ENCODE assay signal across 9 cellular contexts in the genomic region with DNA sequence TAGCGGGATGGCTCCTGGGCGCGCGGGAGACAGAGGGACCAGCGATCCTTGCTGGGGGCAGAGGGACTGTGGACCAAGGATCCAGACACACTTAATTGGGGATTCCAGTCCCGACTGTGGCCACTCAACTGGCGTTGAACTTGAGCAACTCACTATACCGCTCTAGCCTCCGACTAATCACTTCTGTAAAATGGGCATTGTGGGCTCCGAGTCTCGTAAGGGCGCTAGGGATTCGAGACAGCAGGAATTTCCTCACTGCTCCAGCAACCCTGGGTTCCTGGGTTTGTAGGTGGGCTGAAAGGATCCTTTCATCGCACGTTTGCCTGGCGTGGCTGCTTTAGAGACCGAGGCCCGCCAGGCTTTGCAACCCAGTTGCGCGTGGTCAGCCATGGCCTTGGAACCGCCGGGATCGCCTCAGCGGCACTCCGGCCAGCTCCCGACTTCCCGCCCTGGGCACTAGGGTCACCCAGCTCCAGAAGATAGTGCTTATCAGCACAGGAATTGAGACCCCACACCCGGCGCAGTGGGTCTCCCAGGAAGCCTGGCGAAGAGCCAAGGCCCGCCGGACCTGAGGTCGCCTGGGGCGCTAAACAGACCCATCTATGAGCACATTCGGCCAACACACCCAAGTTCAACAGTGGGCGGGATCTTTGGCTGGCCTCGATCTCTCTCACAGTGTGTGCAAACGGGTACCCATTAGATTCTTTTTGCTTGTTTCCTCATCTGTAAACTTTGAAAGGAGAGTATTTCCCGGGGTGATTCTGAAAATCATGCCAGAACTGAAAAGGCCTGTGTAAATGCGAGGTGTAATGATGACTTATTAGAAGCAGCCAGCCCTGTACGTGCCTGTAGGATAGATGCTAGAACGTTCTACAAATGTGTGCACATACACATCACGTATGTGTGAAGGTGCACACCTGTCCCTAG. TPM values are rescaled to one million over a fixed set of nuclear protein-coding genes. Genes with fewer than 3 reads are reported as not detected.
DNase-seq lines count a peak whose midpoint lies in the region; ATAC-seq and TF ChIP-seq lines count a peak whose summit lies in the region.
"Had no signal": no experiment of that assay in that cellular context is flagged by ENCODE, and none has a peak within 500 bp of the region (broad histone marks: within the 10 kb centered on the region; RNA-seq: fewer than 3 reads in every experiment).

No MANE protein-coding gene starts in this region.

- H3K36me3 Mint-ChIP-seq in activated CD8-positive, alpha-beta T cell treated with anti-CD3 and anti-CD28 coated beads for 36 hours (ENCODE audit: low read depth) = no peaks in the 10 kb centered on the region
- H3K36me3 Mint-ChIP-seq in activated CD8-positive, alpha-beta T cell treated with anti-CD3 and anti-CD28 coated beads, Interleukin-2, amount 10 ng/mL, durations not matched to agents 7 days and 5 days (ENCODE audit: low read depth) = no peaks in the 10 kb centered on the region
- H3K36me3 Mint-ChIP-seq in activated T-helper 17 cell treated with anti-CD3 and anti-CD28 coated beads, Interleukin-2, amount 50 U/mL, for 72 hours (ENCODE audit: low read depth) = no peaks in the 10 kb centered on the region

- peak overlapping the region; percentile 67 for H3K4me3 Mint-ChIP-seq in activated CD8-positive, alpha-beta T cell treated with anti-CD3 and anti-CD28 coated beads for 36 hours
- H3K4me3 Mint-ChIP-seq in activated CD8-positive, alpha-beta T cell treated with anti-CD3 and anti-CD28 coated beads, Interleukin-2, amount 10 ng/mL, durations not matched to agents 7 days and 5 days = no peak overlapping the region
- H3K4me3 Mint-ChIP-seq in activated T-helper 17 cell treated with anti-CD3 and anti-CD28 coated beads, Interleukin-2, amount 50 U/mL, for 72 hours = peak overlapping the region; percentile 67
- peak overlapping the region; percentile 83 to 86 for H3K4me3 Mint-ChIP-seq in stimulated activated naive CD8-positive, alpha-beta T cell treated with anti-CD3 and anti-CD28 coated beads, Interleukin-15, amount 100 ng/mL, for 72 hours

- H3K4me3 ChIP-seq in iPS-20b (ENCODE audit: low read length) = peak overlapping the region; percentile 71; the same call in 1 of the 2 replicates

- intact Hi-C loops in activated CD8-positive, alpha-beta T cell treated with anti-CD3 and anti-CD28 coated beads for 36 hours (cut with micrococcal nuclease) = no loop called here

- H3K27me3 ChIP-seq in iPS-20b (ENCODE audit: insufficient read depth, low read length) = peaks cover 86% of the 10 kb centered on the region

- no peak for DNase-seq in activated CD8-positive, alpha-beta T cell treated with anti-CD3 and anti-CD28 coated beads for 36 hours
- no peak for DNase-seq in activated CD8-positive, alpha-beta T cell treated with anti-CD3 and anti-CD28 coated beads, Interleukin-2, amount 10 ng/mL, durations not matched to agents 7 days and 5 days
- DNase-seq in stimulated activated naive CD8-positive, alpha-beta T cell treated with anti-CD3 and anti-CD28 coated beads, Interleukin-15, amount 100 ng/mL, for 72 hours = peak in 1 of 2 donors; percentile 11
- no peak for DNase-seq in DMS153 (lab: John Stamatoyannopoulos, UW)

- H3K27ac Mint-ChIP-seq in activated CD8-positive, alpha-beta T cell treated with anti-CD3 and anti-CD28 coated beads for 36 hours = no peak overlapping the region
- no peak overlapping the region for H3K27ac Mint-ChIP-seq in activated CD8-positive, alpha-beta T cell treated with anti-CD3 and anti-CD28 coated beads, Interleukin-2, amount 10 ng/mL, durations not matched to agents 7 days and 5 days
- no peak overlapping the region for H3K27ac Mint-ChIP-seq in activated T-helper 17 cell treated with anti-CD3 and anti-CD28 coated beads, Interleukin-2, amount 50 U/mL, for 72 hours
- no peak overlapping the region for H3K27ac Mint-ChIP-seq in stimulated activated naive CD8-positive, alpha-beta T cell treated with anti-CD3 and anti-CD28 coated beads, Interleukin-15, amount 100 ng/mL, for 72 hours

- peaks cover 80% of the 10 kb centered on the region for H3K27me3 Mint-ChIP-seq in activated CD8-positive, alpha-beta T cell treated with anti-CD3 and anti-CD28 coated beads for 36 hours
- peaks cover 74% of the 10 kb centered on the region for H3K27me3 Mint-ChIP-seq in activated CD8-positive, alpha-beta T cell treated with anti-CD3 and anti-CD28 coated beads, Interleukin-2, amount 10 ng/mL, durations not matched to agents 7 days and 5 days (ENCODE audit: low read depth)
- peaks cover 61% of the 10 kb centered on the region for H3K27me3 Mint-ChIP-seq in activated T-helper 17 cell treated with anti-CD3 and anti-CD28 coated beads, Interleukin-2, amount 50 U/mL, for 72 hours
- H3K27me3 Mint-ChIP-seq in stimulated activated naive CD8-positive, alpha-beta T cell treated with anti-CD3 and anti-CD28 coated beads, Interleukin-15, amount 100 ng/mL, for 72 hours = peaks cover 97% of the 10 kb centered on the region

- ATAC-seq in activated CD8-positive, alpha-beta T cell treated with anti-CD3 and anti-CD28 coated beads for 36 hours = no peak
- ATAC-seq in activated CD8-positive, alpha-beta T cell treated with anti-CD3 and anti-CD28 coated beads, Interleukin-2, amount 10 ng/mL, durations not matched to agents 7 days and 5 days = no peak
- ATAC-seq in activated T-helper 17 cell treated with anti-CD3 and anti-CD28 coated beads, Interleukin-2, amount 50 U/mL, for 72 hours (replicated peaks) = no peak
- ATAC-seq in stimulated activated naive CD8-positive, alpha-beta T cell treated with anti-CD3 and anti-CD28 coated beads, Interleukin-15, amount 100 ng/mL, for 72 hours = peak; percentile 3
- ATAC-seq in HG02973 (IDR thresholded peaks at IDR 0.05; ENCODE audit: unreplicated experiment) (no peak), HG02588 (IDR thresholded peaks at IDR 0.05; ENCODE audit: unreplicated experiment) (no peak)

- peaks cover 31% of the 10 kb centered on the region for H3K4me1 Mint-ChIP-seq in activated CD8-positive, alpha-beta T cell treated with anti-CD3 and anti-CD28 coated beads for 36 hours (ENCODE audit: low read depth)
- peaks cover 33% of the 10 kb centered on the region for H3K4me1 Mint-ChIP-seq in activated CD8-positive, alpha-beta T cell treated with anti-CD3 and anti-CD28 coated beads, Interleukin-2, amount 10 ng/mL, durations not matched to agents 7 days and 5 days (ENCODE audit: low read depth)
- peaks cover 4% of the 10 kb centered on the region for H3K4me1 Mint-ChIP-seq in activated T-helper 17 cell treated with anti-CD3 and anti-CD28 coated beads, Interleukin-2, amount 50 U/mL, for 72 hours
- peaks cover 45% of the 10 kb centered on the region for H3K4me1 Mint-ChIP-seq in stimulated activated naive CD8-positive, alpha-beta T cell treated with anti-CD3 and anti-CD28 coated beads, Interleukin-15, amount 100 ng/mL, for 72 hours

- CTCF ChIA-PET in activated CD8-positive, alpha-beta T cell treated with anti-CD3 and anti-CD28 coated beads for 36 hours (lab: Charles Lee) = interaction anchor here (0.7 to 8.0 kb wide), 33 partner anchors 10 to 525 kb away, joined by 3 to 118 read pairs (median 4); partner anchors contain the start of genes CEP70, FOXL2 and FOXL2NB
- CTCF ChIA-PET in activated CD8-positive, alpha-beta T cell treated with anti-CD3 and anti-CD28 coated beads, Interleukin-2, amount 10 ng/mL, durations not matched to agents 7 days and 5 days (lab: Charles Lee) = interaction anchor here (0.7 to 2.9 kb wide), 26 partner anchors 8 to 757 kb away, joined by 3 to 48 read pairs (median 5); partner anchors contain the start of genes CEP70, FOXL2 and FOXL2NB

- H3K27ac ChIP-seq in iPS-20b (ENCODE audit: low read length) = no peak overlapping the region

- POLR2A ChIA-PET in activated CD8-positive, alpha-beta T cell treated with anti-CD3 and anti-CD28 coated beads for 36 hours (lab: Charles Lee) = interaction anchor here (1.0 to 1.4 kb wide), 2 partner anchors 11 to 12 kb away, joined by 3 to 4 read pairs; no protein-coding TSS in a partner anchor
- POLR2A ChIA-PET in activated CD8-positive, alpha-beta T cell treated with anti-CD3 and anti-CD28 coated beads, Interleukin-2, amount 10 ng/mL, durations not matched to agents 7 days and 5 days (lab: Charles Lee) = no interaction called here

- no peaks in the 10 kb centered on the region; the same call in 1 of the 2 replicates for H3K9me3 ChIP-seq in iPS-20b (ENCODE audit: insufficient read depth, low read depth, low read length)

- no peaks in the 10 kb centered on the region for H3K9me3 Mint-ChIP-seq in activated CD8-positive, alpha-beta T cell treated with anti-CD3 and anti-CD28 coated beads for 36 hours
- H3K9me3 Mint-ChIP-seq in activated CD8-positive, alpha-beta T cell treated with anti-CD3 and anti-CD28 coated beads, Interleukin-2, amount 10 ng/mL, durations not matched to agents 7 days and 5 days (ENCODE audit: insufficient read depth) = no peaks in the 10 kb centered on the region
- no peaks in the 10 kb centered on the region for H3K9me3 Mint-ChIP-seq in activated T-helper 17 cell treated with anti-CD3 and anti-CD28 coated beads, Interleukin-2, amount 50 U/mL, for 72 hours
- no peaks in the 10 kb centered on the region for H3K9me3 Mint-ChIP-seq in stimulated activated naive CD8-positive, alpha-beta T cell treated with anti-CD3 and anti-CD28 coated beads, Interleukin-15, amount 100 ng/mL, for 72 hours

- H3K9ac ChIP-seq in iPS-20b (ENCODE audit: low read depth, low read length) = no peak overlapping the region

- H3K4me1 ChIP-seq in iPS-20b (ENCODE audit: insufficient read depth, low read length) = peaks cover 12% of the 10 kb centered on the region; the same call in 1 of the 2 replicates

- H3K36me3 ChIP-seq in iPS-20b (ENCODE audit: insufficient read depth, low read depth, low read length) = no peaks in the 10 kb centered on the region

- TF ChIP-seq CTCF in activated CD8-positive, alpha-beta T cell treated with anti-CD3 and anti-CD28 coated beads for 36 hours (IDR thresholded peaks at IDR 0.05) = no peak

RNA-seq across cellular contexts. Expression of gene FOXL2, which starts 9.9 kb away (rescaled TPM):
- not detected for total RNA-seq in activated CD8-positive, alpha-beta T cell treated with anti-CD3 and anti-CD28 coated beads for 36 hours
- not detected for total RNA-seq in activated CD8-positive, alpha-beta T cell treated with anti-CD3 and anti-CD28 coated beads, Interleukin-2, amount 10 ng/mL, durations not matched to agents 7 days and 5 days
- total RNA-seq in activated T-helper 17 cell treated with anti-CD3 and anti-CD28 coated beads, Interleukin-2, amount 50 U/mL, for 72 hours = not detected

RNA-seq across cellular contexts. Expression of gene FOXL2NB, which starts 10.0 kb away (rescaled TPM):
- total RNA-seq in activated CD8-positive, alpha-beta T cell treated with anti-CD3 and anti-CD28 coated beads for 36 hours = not detected
- not detected for total RNA-seq in activated CD8-positive, alpha-beta T cell treated with anti-CD3 and anti-CD28 coated beads, Interleukin-2, amount 10 ng/mL, durations not matched to agents 7 days and 5 days
- total RNA-seq in activated T-helper 17 cell treated with anti-CD3 and anti-CD28 coated beads, Interleukin-2, amount 50 U/mL, for 72 hours = not detected
- total RNA-seq: glomerular endothelial cell had no signal
